ENCODE assay signal across 17 cellular contexts in the genomic region with DNA sequence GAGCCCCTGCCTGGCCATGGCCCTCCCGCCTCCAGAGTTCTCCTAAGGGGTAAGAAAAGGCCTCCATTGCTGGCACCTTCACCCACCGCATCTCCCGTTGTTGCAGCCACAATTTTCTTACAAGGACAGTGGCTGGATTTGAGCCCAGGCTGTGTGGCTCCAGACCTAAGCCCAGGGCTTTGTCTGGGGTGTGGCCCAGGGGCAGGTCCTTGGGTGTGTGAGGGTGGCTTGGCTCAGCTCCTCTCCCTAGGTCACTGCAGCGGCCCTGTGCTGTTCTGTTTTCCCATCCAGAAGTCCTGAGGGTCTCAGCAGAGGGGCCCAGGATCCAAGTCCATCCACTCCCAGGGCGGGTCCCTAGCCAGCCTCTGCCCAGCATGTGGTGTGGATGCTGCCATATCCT.
A peak's percentile ranks its signal among the peaks of the same experiment; 100 is the strongest.
DNase-seq lines count a peak whose midpoint lies in the region; ATAC-seq and TF ChIP-seq lines count a peak whose summit lies in the region.
"Had no signal": no experiment of that assay in that cellular context is flagged by ENCODE, and none has a peak within 500 bp of the region (broad histone marks: within the 10 kb centered on the region; RNA-seq: fewer than 3 reads in every experiment).

No MANE protein-coding gene starts in this region.

- no peaks in the 10 kb centered on the region for H3K36me3 ChIP-seq in Caco-2 (ENCODE audit: control insufficient read depth, insufficient read depth, low read length)
- no peaks in the 10 kb centered on the region for H3K36me3 ChIP-seq in colonic mucosa
- no peaks in the 10 kb centered on the region for H3K36me3 ChIP-seq in CD4-positive, alpha-beta memory T cell (ENCODE audit: insufficient read depth, low read length)
- no peaks in the 10 kb centered on the region for H3K36me3 ChIP-seq in uterus

- peaks cover 18% of the 10 kb centered on the region for H3K4me1 ChIP-seq in Caco-2
- H3K4me1 ChIP-seq in colonic mucosa, result peaks cover 8% of the 10 kb centered on the region
- no peaks in the 10 kb centered on the region for H3K4me1 ChIP-seq in CD4-positive, alpha-beta memory T cell (ENCODE audit: insufficient read depth, low read length)
- H3K4me1 ChIP-seq in uterus, result no peaks in the 10 kb centered on the region

- H3K9ac ChIP-seq in colonic mucosa (ENCODE audit: low read depth in 2 of 2, low read length in 2 of 2), result no peak overlapping the region

- no peaks in the 10 kb centered on the region for H3K27me3 Mint-ChIP-seq in Caco-2 (ENCODE audit: insufficient read depth, unreplicated experiment)
- peaks cover 6% of the 10 kb centered on the region for H3K27me3 Mint-ChIP-seq in activated T-cell treated with anti-CD3 and anti-CD28 coated beads, Interleukin-2, amount 50 U/mL, for 4 hours (ENCODE audit: low read depth)
- peaks cover 3 to 9% of the 10 kb centered on the region in 2 donors for H3K27me3 Mint-ChIP-seq in CD4-positive, alpha-beta memory T cell

- BruUV-seq in Caco-2 (replicated peaks; lab: Mats Ljungman, UMichigan), result no TSS peak

- H3K4me1 Mint-ChIP-seq in Caco-2 (ENCODE audit: low read depth, unreplicated experiment), result peaks cover 14% of the 10 kb centered on the region
- H3K4me1 Mint-ChIP-seq in activated T-cell treated with anti-CD3 and anti-CD28 coated beads, Interleukin-2, amount 50 U/mL, for 4 hours (ENCODE audit: low read depth), result no peaks in the 10 kb centered on the region
- H3K4me1 Mint-ChIP-seq in CD4-positive, alpha-beta memory T cell, result no peaks in the 10 kb centered on the region
- H3K4me1 Mint-ChIP-seq: CD4-positive, CD25-positive, alpha-beta regulatory T cell; IgD-negative memory B cell had no signal

- no peak for DNase-seq in Caco-2
- DNase-seq in colonic mucosa, result peak; percentile 43
- peak; percentile 48 to 54 for DNase-seq in left colon
- peak; percentile 67 for DNase-seq in posterior vena cava (ENCODE audit: low spot score)
- no peak for DNase-seq in activated T-cell treated with anti-CD3 and anti-CD28 coated beads, Interleukin-2, amount 50 U/mL, for 4 hours
- DNase-seq in CD4-positive, alpha-beta memory T cell, result no peak
- no peak for DNase-seq in uterus
- DNase-seq: AML-193; CD4-positive, CD25-positive, alpha-beta regulatory T cell; Karpas-422; KBM-7 had no signal

- H3K9me3 ChIP-seq in Caco-2 (no peaks in the 10 kb centered on the region), colonic mucosa (no peaks in the 10 kb centered on the region), uterus (no peaks in the 10 kb centered on the region)
- H3K9me3 ChIP-seq in CD4-positive, alpha-beta memory T cell (ENCODE audit: control insufficient read depth in 1 of 2, low read length in 2 of 2), result no peaks in the 10 kb centered on the region

- intact Hi-C loops in Caco-2 (cut with micrococcal nuclease; ENCODE audit: unreplicated experiment), result no loop called here
- intact Hi-C loops in colonic mucosa (cut with DNase I), result no loop called here
- intact Hi-C loops in left colon (cut with DNase I, micrococcal nuclease), result no loop called here
- intact Hi-C loops in posterior vena cava (cut with DNase I), result no loop called here
- intact Hi-C loops in CD4-positive, alpha-beta memory T cell (cut with micrococcal nuclease), result no loop called here
- intact Hi-C loops in uterus (cut with DNase I; ENCODE audit: low total_unique reads), result no loop called here

- peak overlapping the region; percentile 49 for H3K27ac Mint-ChIP-seq in Caco-2 (ENCODE audit: unreplicated experiment)
- no peak overlapping the region for H3K27ac Mint-ChIP-seq in CD4-positive, alpha-beta memory T cell
- H3K27ac Mint-ChIP-seq: CD4-positive, CD25-positive, alpha-beta regulatory T cell; GM23338 had no signal

- TF ChIP-seq CTCF in Caco-2 (IDR thresholded peaks at IDR 0.05; ENCODE audit: insufficient read depth in 1 of 2, low read depth in 1 of 2, low read length in 1 of 2, severe bottlenecking in 1 of 2, unreplicated experiment in 1 of 2) (no peak), colonic mucosa (IDR thresholded peaks at IDR 0.05) (no peak), uterus (IDR thresholded peaks at IDR 0.05) (no peak)

- POLR2A ChIA-PET in Caco-2 (lab: Charles Lee), result no interaction called here
- POLR2A ChIA-PET in CD4-positive, alpha-beta memory T cell (lab: Charles Lee; ENCODE audit: partially characterized antibody), result no interaction called here

- CTCF ChIA-PET in Caco-2 (lab: Charles Lee), result interaction anchor here (0.6 to 1.1 kb wide), 2 partner anchors 10 to 102 kb away, joined by 3 to 4 read pairs; no protein-coding TSS in a partner anchor
- CTCF ChIA-PET in CD4-positive, alpha-beta memory T cell (lab: Charles Lee; ENCODE audit: partially characterized antibody), result no interaction called here

- TF ChIP-seq POLR2A in uterus (IDR thresholded peaks at IDR 0.05), result no peak

- H3K27me3 ChIP-seq in Caco-2 (replicated peaks; ENCODE audit: control insufficient read depth, insufficient read depth, low read length) (no peaks in the 10 kb centered on the region), colonic mucosa (no peaks in the 10 kb centered on the region), uterus (no peaks in the 10 kb centered on the region)
- H3K27me3 ChIP-seq in CD4-positive, alpha-beta memory T cell (ENCODE audit: insufficient read depth, low read length), result no peaks in the 10 kb centered on the region

- no peak overlapping the region for H3K27ac ChIP-seq in colonic mucosa
- no peak overlapping the region for H3K27ac ChIP-seq in CD4-positive, alpha-beta memory T cell (ENCODE audit: low read depth, low read length)
- H3K27ac ChIP-seq in uterus, result no peak overlapping the region

- no peak overlapping the region for H3K4me3 Mint-ChIP-seq in Caco-2 (ENCODE audit: unreplicated experiment)
- H3K4me3 Mint-ChIP-seq in activated T-cell treated with anti-CD3 and anti-CD28 coated beads, Interleukin-2, amount 50 U/mL, for 4 hours, result no peak overlapping the region
- no peak overlapping the region for H3K4me3 Mint-ChIP-seq in CD4-positive, alpha-beta memory T cell
- H3K4me3 Mint-ChIP-seq: CD4-positive, CD25-positive, alpha-beta regulatory T cell; GM23338 had no signal

- H3K4me3 ChIP-seq in Caco-2 (ENCODE audit: low read depth, low read length) (no peak overlapping the region), colonic mucosa (no peak overlapping the region), uterus (no peak overlapping the region)
- H3K4me3 ChIP-seq in CD4-positive, alpha-beta memory T cell (ENCODE audit: low read length in 2 of 2), result no peak overlapping the region
- H3K4me3 ChIP-seq: GM12878, GM23338 had no signal

- ATAC-seq in left colon, result peak; percentile 69
- ATAC-seq in HG02973 (IDR thresholded peaks at IDR 0.05; ENCODE audit: unreplicated experiment), result no peak
- ATAC-seq in activated T-cell treated with anti-CD3 and anti-CD28 coated beads, Interleukin-2, amount 50 U/mL, for 4 hours, result no peak
- ATAC-seq: GM12878, GM23338, HCT116, HepG2 had no signal

- no peaks in the 10 kb centered on the region for H3K9me3 Mint-ChIP-seq in Caco-2 (ENCODE audit: unreplicated experiment)
- no peaks in the 10 kb centered on the region for H3K9me3 Mint-ChIP-seq in activated T-cell treated with anti-CD3 and anti-CD28 coated beads, Interleukin-2, amount 50 U/mL, for 4 hours
- no peaks in the 10 kb centered on the region for H3K9me3 Mint-ChIP-seq in CD4-positive, alpha-beta memory T cell
- H3K9me3 Mint-ChIP-seq: CD4-positive, CD25-positive, alpha-beta regulatory T cell; GM23338; IgD-negative memory B cell had no signal

- H3K36me3 Mint-ChIP-seq in Caco-2 (ENCODE audit: insufficient read depth, unreplicated experiment), result no peaks in the 10 kb centered on the region
- H3K36me3 Mint-ChIP-seq in activated T-cell treated with anti-CD3 and anti-CD28 coated beads, Interleukin-2, amount 50 U/mL, for 4 hours (ENCODE audit: insufficient read depth), result no peaks in the 10 kb centered on the region
- no peaks in the 10 kb centered on the region for H3K36me3 Mint-ChIP-seq in CD4-positive, alpha-beta memory T cell
- H3K36me3 Mint-ChIP-seq: CD4-positive, CD25-positive, alpha-beta regulatory T cell; IgD-negative memory B cell had no signal

Comparison
In these comparisons a context has a peak if more than half of its experiments do, and no peak if none do; other contexts are left out.
1. DNase-seq: peak in colonic mucosa (single experiment), left colon (2 of 2) and posterior vena cava (single experiment); none in Caco-2 (0 of 2), activated T-cell treated with anti-CD3 and anti-CD28 coated beads, Interleukin-2, amount 50 U/mL, for 4 hours (single experiment), CD4-positive, alpha-beta memory T cell (0 of 5) and uterus (0 of 2).